1 cellular context compared by ENCODE assay signal in the genomic region with DNA sequence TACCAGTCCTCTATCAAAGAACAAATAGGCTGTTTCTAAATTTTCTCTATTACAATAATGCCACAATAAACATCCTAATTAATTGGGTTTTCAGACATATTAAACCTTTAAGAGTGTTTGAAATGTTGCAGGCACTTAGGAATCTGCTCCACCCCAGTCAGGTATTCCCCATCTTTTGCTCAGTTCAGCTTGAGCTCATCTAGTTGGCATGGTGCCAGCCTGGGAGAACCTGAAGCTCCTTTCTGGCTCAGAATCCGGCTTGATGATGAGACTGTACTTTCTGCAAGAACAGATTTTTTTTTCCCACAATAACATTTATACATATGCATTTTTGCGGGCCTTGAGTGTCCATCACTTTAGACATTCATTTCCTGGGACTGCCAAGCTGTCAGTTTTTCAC.
TF ChIP-seq lines count a peak whose summit lies in the region.

No MANE protein-coding gene starts in this region.

TF ChIP-seq in HEK293, 187 proteins besides CTCF, POLR2A, EP300 and RAD21 (continued from another document):
- TF ChIP-seq ZNF549 (tag by site-specific recombination; IDR thresholded peaks at IDR 0.05): 0 out of 2 replicates have a peak, but pooled peaks have one; percentile 37
TF ChIP-seq in HEK293: peak in this region for 9.
